ENCODE assay signal across 23 cellular contexts in the genomic region with DNA sequence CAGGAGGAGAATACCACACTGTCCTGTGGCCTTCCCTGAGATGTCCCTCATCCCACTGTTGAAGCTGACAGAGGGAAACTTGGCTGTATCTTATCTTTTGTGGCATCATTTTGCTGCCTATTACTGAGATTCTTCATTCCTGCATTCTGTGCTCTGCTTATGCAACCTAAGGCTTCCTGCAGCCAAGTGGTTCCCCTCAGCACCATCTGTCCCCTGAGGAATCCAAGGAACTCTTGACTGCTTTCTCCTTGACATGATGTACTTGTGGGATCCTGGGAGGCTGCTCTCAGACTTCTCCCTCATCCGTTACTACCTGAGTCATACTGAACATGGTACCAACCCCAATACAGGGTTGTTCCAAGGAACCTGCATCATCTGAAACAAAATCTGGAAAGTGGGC. TPM values are rescaled to one million over a fixed set of nuclear protein-coding genes. Genes with fewer than 3 reads are reported as not detected.
"Had no signal": no experiment of that assay in that cellular context is flagged by ENCODE, and none has a peak within 500 bp of the region (broad histone marks: within the 10 kb centered on the region; RNA-seq: fewer than 3 reads in every experiment).

No MANE protein-coding gene starts in this region.

- DNase-seq: cortex of kidney; effector CD8-positive, alpha-beta T cell; foreskin fibroblast; glutamatergic neuron; kidney; left cardiac atrium; left ventricle myocardium inferior; lower lobe of right lung; mesenchymal stem cell; naive B cell; right cardiac atrium; small intestine; stimulated activated CD4-positive, alpha-beta T cell treated with anti-CD3 and anti-CD28 coated beads, Interleukin-12 subunit alpha, Interleukin-12 subunit beta, amount 100 ng/mL, for 4 hours; stimulated activated naive CD4-positive, alpha-beta T cell treated with Interleukin-2 at 50 U/mL for 16 hours; tibial artery; upper lobe of right lung had no signal

- H3K27ac ChIP-seq: gastroesophageal sphincter, left ventricle myocardium inferior, lower lobe of right lung, suprapubic skin, tibial artery, upper lobe of right lung, vagina had no signal

- H3K36me3 ChIP-seq: gastroesophageal sphincter, left ventricle myocardium inferior, lower lobe of right lung, suprapubic skin, tibial artery, upper lobe of right lung, vagina had no signal

- H3K4me1 Mint-ChIP-seq: naive B cell had no signal

- H3K27me3 ChIP-seq: gastroesophageal sphincter, tibial artery, upper lobe of right lung, vagina had no signal

- H3K9me3 ChIP-seq: gastroesophageal sphincter, left ventricle myocardium inferior, lower lobe of right lung, suprapubic skin, tibial artery, upper lobe of right lung, vagina had no signal

- H3K9me3 Mint-ChIP-seq: naive B cell, nephron had no signal

- H3K27ac Mint-ChIP-seq: naive B cell, nephron had no signal

- H3K4me3 Mint-ChIP-seq: nephron had no signal

- H3K4me1 ChIP-seq: gastroesophageal sphincter, left ventricle myocardium inferior, lower lobe of right lung, suprapubic skin, tibial artery, upper lobe of right lung, vagina had no signal

- ATAC-seq: esophagus mucosa, gastroesophageal sphincter, left cardiac atrium, lower lobe of right lung, right cardiac atrium, upper lobe of right lung had no signal

- H3K36me3 Mint-ChIP-seq: naive B cell had no signal

- H3K4me3 ChIP-seq: dorsolateral prefrontal cortex, gastroesophageal sphincter, left ventricle myocardium inferior, lower lobe of right lung, suprapubic skin, tibial artery, upper lobe of right lung, vagina had no signal

RNA-seq across cellular contexts. Expression of a gene that starts 21.1 kb away (rescaled TPM):
- total RNA-seq: osteoblast had no signal
